In the genomic region with DNA sequence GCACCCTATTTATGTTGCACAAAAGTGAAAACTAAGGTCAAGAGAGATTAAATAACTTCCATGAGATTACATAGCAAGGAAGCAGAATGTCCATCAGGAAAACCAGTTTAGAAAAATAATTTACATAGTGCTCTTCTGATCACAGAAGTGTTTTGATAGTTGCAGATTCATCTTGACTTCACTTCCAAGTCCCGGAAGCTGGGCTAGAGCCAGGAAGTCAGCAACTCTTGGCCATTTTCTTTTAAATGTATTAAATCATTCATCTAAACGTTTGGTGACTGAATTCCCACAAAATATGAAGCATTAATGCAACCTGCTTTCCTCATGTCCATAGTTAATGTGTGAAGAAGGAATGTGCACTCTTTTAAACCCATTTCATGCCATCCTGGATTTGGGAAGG, we compare ENCODE assay signal across 1 cellular context.
TF ChIP-seq lines count a peak whose summit lies in the region.

No MANE protein-coding gene starts in this region.

TF ChIP-seq in SK-N-SH treated with all-trans-retinoic acid at 6 μM for 48 hours, 23 proteins besides CTCF, POLR2A, EP300 and RAD21 (continued from another document):
- TF ChIP-seq OSR1 (CRISPR knock-in tag; IDR thresholded peaks at IDR 0.05) (no peak), ZC3H10 (CRISPR knock-in tag; IDR thresholded peaks at IDR 0.05) (no peak)
